ENCODE assay signal across 1 cellular context in the genomic region with DNA sequence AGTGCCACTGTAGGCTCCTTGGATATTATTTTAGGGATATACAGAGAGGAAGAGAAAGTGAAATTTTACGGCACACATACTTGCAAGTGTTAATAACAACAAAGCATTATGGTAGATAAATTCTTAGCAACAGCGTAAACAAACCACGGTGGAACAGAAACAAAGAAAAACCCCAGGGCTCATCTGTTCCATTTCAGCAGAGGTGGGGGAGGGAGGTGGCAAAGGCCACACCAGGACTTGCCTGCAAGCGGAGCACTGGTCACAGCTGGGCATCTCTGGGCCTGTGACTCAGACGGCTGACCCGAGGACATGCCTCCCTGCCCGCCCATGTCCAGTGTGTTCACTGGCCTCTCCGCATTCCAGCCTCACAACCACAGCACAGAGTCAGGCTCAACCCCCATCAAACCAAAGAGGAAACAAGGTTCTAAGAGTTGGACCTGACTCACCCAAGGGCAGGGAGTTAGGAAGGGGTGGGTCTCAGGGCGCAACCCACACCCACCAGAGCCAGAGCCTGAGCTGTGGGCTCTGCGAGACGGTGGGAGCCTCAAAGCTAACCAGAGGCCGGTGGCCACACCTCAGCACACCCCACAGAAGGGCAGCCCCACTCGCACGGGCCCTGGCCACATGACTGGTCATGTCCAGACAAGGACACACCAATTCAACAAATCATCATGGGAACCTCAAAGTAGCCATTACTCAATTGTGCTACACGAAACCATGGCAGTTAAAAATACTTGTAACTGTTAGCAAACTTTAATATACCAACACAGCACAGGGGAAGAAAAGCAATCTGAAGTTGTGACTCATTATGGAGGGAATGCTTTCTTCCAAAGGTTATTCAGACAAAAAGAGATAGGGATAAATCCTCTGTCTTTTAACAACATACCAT.
TF ChIP-seq lines count a peak whose summit lies in the region.

No MANE protein-coding gene starts in this region.

TF ChIP-seq in K562, 482 proteins besides CTCF, POLR2A, EP300 and RAD21 (continued from another document and continues in another):
- 0 out of 2 replicates have a peak, but pooled peaks have one; percentile 19 for TF ChIP-seq KAT7 (CRISPR knock-in tag; IDR thresholded peaks at IDR 0.05; ENCODE audit: borderline replicate concordance)
- TF ChIP-seq CEBPB (tag; IDR thresholded peaks at IDR 0.05) = peak; percentile 31; the same call in 1 of the 2 replicates
- no peak for TF ChIP-seq PURB (CRISPR knock-in tag; IDR thresholded peaks at IDR 0.05; ENCODE audit: low read depth)
- TF ChIP-seq CSDE1 (IDR thresholded peaks at IDR 0.05) = no peak
- peak; percentile 46; the same call in 1 of the 2 replicates for TF ChIP-seq LEF1 (IDR thresholded peaks at IDR 0.05)
- TF ChIP-seq, protein P1, sequence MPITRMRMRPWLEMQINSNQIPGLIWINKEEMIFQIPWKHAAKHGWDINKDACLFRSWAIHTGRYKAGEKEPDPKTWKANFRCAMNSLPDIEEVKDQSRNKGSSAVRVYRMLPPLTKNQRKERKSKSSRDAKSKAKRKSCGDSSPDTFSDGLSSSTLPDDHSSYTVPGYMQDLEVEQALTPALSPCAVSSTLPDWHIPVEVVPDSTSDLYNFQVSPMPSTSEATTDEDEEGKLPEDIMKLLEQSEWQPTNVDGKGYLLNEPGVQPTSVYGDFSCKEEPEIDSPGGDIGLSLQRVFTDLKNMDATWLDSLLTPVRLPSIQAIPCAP (CRISPR knock-in tag; IDR thresholded peaks at IDR 0.05; ENCODE audit: borderline replicate concordance) = no peak
- TF ChIP-seq, protein P2, sequence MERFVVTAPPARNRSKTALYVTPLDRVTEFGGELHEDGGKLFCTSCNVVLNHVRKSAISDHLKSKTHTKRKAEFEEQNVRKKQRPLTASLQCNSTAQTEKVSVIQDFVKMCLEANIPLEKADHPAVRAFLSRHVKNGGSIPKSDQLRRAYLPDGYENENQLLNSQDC (CRISPR knock-in tag; IDR thresholded peaks at IDR 0.05) = no peak
- TF ChIP-seq MYNN (IDR thresholded peaks at IDR 0.05) = peak; percentile 92
- no peak for TF ChIP-seq MYNN (CRISPR knock-in tag; IDR thresholded peaks at IDR 0.05)
- TF ChIP-seq YY1 (IDR thresholded peaks at IDR 0.05; ENCODE audit: borderline replicate concordance in 1 of 3, control insufficient read depth in 1 of 3, extremely low read depth in 1 of 3, insufficient read depth in 3 of 3, insufficient read length in 1 of 3, insufficient replicate concordance in 2 of 3, low read depth in 1 of 3, low read length in 2 of 3) = peak in 2 of 3 experiments; percentile 36
- TF ChIP-seq EGR1 (conservative IDR thresholded peaks at IDR 0.05) = peak; percentile 31; the same call in 1 of the 2 replicates
- TF ChIP-seq RBM17 (IDR thresholded peaks at IDR 0.05; ENCODE audit: borderline replicate concordance, low read depth, low read length) = no peak
- TF ChIP-seq TEAD2 (tag; IDR thresholded peaks at IDR 0.05) = peak; percentile 42; the same call in 1 of the 2 replicates
- peak; percentile 70; the same call in 1 of the 2 replicates for TF ChIP-seq HDAC2 (IDR thresholded peaks at IDR 0.05)
- TF ChIP-seq NFXL1 (CRISPR knock-in tag; IDR thresholded peaks at IDR 0.05) = 0 out of 2 replicates have a peak, but pooled peaks have one; percentile 29
- TF ChIP-seq HIVEP1 (CRISPR knock-in tag; IDR thresholded peaks at IDR 0.05) = peak; percentile 60; the same call in 1 of the 2 replicates
- TF ChIP-seq XRCC5 (IDR thresholded peaks at IDR 0.05; ENCODE audit: low read depth, low read length) = 0 out of 2 replicates have a peak, but pooled peaks have one; percentile 1
- 0 out of 2 replicates have a peak, but pooled peaks have one; percentile 60 for TF ChIP-seq NFATC3 (IDR thresholded peaks at IDR 0.05)
- peak; percentile 66 for TF ChIP-seq SMAD4 (CRISPR knock-in tag; conservative IDR thresholded peaks at IDR 0.05)
- peak; percentile 81 for TF ChIP-seq CHD1 (IDR thresholded peaks at IDR 0.05; ENCODE audit: low read length)
- TF ChIP-seq DNMT1 (IDR thresholded peaks at IDR 0.05) = no peak
- no peak for TF ChIP-seq ZFP1 (CRISPR knock-in tag; IDR thresholded peaks at IDR 0.05)
- TF ChIP-seq SETDB1 (IDR thresholded peaks at IDR 0.05; ENCODE audit: low read length) = peak; percentile 85
- TF ChIP-seq GABPA (tag; conservative IDR thresholded peaks at IDR 0.05; ENCODE audit: low read depth) = peak; percentile 45; the same call in 1 of the 2 replicates
- TF ChIP-seq GATA2 (CRISPR knock-in tag; IDR thresholded peaks at IDR 0.05) = peak; percentile 28; the same call in 1 of the 2 replicates
- peak; percentile 54; the same call in 1 of the 2 replicates for TF ChIP-seq CREB1 (IDR thresholded peaks at IDR 0.05)
- no peak for TF ChIP-seq CREB1 (CRISPR knock-in tag; IDR thresholded peaks at IDR 0.05)
- TF ChIP-seq ETS1 (conservative IDR thresholded peaks at IDR 0.05; ENCODE audit: control insufficient read depth, low read depth, low read length) = peak; percentile 84; the same call in 1 of the 2 replicates
- TF ChIP-seq HNRNPK (IDR thresholded peaks at IDR 0.05; ENCODE audit: low read depth, low read length, poor library complexity, severe bottlenecking) = no peak
- TF ChIP-seq, protein P3, sequence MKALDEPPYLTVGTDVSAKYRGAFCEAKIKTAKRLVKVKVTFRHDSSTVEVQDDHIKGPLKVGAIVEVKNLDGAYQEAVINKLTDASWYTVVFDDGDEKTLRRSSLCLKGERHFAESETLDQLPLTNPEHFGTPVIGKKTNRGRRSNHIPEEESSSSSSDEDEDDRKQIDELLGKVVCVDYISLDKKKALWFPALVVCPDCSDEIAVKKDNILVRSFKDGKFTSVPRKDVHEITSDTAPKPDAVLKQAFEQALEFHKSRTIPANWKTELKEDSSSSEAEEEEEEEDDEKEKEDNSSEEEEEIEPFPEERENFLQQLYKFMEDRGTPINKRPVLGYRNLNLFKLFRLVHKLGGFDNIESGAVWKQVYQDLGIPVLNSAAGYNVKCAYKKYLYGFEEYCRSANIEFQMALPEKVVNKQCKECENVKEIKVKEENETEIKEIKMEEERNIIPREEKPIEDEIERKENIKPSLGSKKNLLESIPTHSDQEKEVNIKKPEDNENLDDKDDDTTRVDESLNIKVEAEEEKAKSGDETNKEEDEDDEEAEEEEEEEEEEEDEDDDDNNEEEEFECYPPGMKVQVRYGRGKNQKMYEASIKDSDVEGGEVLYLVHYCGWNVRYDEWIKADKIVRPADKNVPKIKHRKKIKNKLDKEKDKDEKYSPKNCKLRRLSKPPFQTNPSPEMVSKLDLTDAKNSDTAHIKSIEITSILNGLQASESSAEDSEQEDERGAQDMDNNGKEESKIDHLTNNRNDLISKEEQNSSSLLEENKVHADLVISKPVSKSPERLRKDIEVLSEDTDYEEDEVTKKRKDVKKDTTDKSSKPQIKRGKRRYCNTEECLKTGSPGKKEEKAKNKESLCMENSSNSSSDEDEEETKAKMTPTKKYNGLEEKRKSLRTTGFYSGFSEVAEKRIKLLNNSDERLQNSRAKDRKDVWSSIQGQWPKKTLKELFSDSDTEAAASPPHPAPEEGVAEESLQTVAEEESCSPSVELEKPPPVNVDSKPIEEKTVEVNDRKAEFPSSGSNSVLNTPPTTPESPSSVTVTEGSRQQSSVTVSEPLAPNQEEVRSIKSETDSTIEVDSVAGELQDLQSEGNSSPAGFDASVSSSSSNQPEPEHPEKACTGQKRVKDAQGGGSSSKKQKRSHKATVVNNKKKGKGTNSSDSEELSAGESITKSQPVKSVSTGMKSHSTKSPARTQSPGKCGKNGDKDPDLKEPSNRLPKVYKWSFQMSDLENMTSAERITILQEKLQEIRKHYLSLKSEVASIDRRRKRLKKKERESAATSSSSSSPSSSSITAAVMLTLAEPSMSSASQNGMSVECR (CRISPR knock-in tag; IDR thresholded peaks at IDR 0.05) = peak; percentile 78
- TF ChIP-seq ZNF609 (CRISPR knock-in tag; IDR thresholded peaks at IDR 0.05; ENCODE audit: borderline replicate concordance) = 0 out of 2 replicates have a peak, but pooled peaks have one; percentile 7
- peak; percentile 54; the same call in 1 of the 2 replicates for TF ChIP-seq BHLHE40 (IDR thresholded peaks at IDR 0.05; ENCODE audit: low read length)
- TF ChIP-seq, protein P4, sequence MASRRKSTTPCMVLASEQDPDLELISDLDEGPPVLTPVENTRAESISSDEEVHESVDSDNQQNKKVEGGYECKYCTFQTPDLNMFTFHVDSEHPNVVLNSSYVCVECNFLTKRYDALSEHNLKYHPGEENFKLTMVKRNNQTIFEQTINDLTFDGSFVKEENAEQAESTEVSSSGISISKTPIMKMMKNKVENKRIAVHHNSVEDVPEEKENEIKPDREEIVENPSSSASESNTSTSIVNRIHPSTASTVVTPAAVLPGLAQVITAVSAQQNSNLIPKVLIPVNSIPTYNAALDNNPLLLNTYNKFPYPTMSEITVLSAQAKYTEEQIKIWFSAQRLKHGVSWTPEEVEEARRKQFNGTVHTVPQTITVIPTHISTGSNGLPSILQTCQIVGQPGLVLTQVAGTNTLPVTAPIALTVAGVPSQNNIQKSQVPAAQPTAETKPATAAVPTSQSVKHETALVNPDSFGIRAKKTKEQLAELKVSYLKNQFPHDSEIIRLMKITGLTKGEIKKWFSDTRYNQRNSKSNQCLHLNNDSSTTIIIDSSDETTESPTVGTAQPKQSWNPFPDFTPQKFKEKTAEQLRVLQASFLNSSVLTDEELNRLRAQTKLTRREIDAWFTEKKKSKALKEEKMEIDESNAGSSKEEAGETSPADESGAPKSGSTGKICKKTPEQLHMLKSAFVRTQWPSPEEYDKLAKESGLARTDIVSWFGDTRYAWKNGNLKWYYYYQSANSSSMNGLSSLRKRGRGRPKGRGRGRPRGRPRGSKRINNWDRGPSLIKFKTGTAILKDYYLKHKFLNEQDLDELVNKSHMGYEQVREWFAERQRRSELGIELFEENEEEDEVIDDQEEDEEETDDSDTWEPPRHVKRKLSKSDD (conservative IDR thresholded peaks at IDR 0.05; ENCODE audit: low read length) = 0 out of 2 replicates have a peak, but pooled peaks have one; percentile 32
- TF ChIP-seq SMARCE1 (IDR thresholded peaks at IDR 0.05) = peak; percentile 76; the same call in 1 of the 2 replicates
- TF ChIP-seq, protein P5, sequence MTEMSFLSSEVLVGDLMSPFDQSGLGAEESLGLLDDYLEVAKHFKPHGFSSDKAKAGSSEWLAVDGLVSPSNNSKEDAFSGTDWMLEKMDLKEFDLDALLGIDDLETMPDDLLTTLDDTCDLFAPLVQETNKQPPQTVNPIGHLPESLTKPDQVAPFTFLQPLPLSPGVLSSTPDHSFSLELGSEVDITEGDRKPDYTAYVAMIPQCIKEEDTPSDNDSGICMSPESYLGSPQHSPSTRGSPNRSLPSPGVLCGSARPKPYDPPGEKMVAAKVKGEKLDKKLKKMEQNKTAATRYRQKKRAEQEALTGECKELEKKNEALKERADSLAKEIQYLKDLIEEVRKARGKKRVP (CRISPR knock-in tag; IDR thresholded peaks at IDR 0.05) = 0 out of 2 replicates have a peak, but pooled peaks have one; percentile 49
